Comparison of ENCODE assay signal across 16 cellular contexts in the genomic region with DNA sequence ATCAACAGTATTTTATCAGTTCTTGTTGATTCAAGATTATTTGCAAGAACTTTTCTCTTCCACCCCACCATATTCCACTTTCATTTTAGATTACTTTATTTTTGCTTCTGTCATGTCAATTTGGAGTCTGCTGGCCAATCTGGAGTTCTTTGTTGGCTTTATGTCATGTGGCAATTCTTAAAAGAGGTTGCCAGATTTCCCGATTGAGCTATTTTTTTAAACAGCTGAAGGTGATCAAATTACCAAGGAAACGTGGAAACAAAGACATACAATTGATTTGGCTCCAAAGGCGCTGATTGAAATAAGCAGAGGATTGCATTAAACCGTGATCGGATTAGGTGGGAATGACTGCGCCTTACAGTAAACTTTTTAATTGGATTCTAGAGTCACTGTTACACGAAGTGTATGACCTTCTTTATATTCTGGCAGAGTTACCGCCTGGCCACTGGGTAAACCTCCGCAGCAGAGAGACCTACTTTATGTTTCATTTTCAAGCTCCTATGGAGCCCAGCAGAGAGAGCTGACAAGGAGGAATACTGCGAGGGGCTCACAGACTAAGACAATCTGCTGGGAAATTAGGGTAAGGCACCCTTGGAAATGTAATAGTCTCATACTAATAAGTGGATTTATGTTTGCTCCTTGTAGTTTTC. TPM values are rescaled to one million over a fixed set of nuclear protein-coding genes. Genes with fewer than 3 reads are reported as not detected.
"Had no signal": no experiment of that assay in that cellular context is flagged by ENCODE, and none has a peak within 500 bp of the region (broad histone marks: within the 10 kb centered on the region; RNA-seq: fewer than 3 reads in every experiment).

No MANE protein-coding gene starts in this region.

- H3K27me3 Mint-ChIP-seq: activated naive CD4-positive, alpha-beta T cell treated with anti-CD3 and anti-CD28 coated beads, Interleukin-2, amount 10 ng/mL, durations not matched to agents 7 days and 5 days had no signal

- H3K4me1 Mint-ChIP-seq: activated CD4-positive, alpha-beta T cell treated with anti-CD3 and anti-CD28 coated beads, Interleukin-2, amount 10 ng/mL, durations not matched to agents 7 days and 5 days; activated naive CD4-positive, alpha-beta T cell treated with anti-CD3 and anti-CD28 coated beads, Interleukin-2, amount 10 ng/mL, durations not matched to agents 7 days and 5 days had no signal

- H3K9me3 ChIP-seq: left ventricle myocardium inferior, stomach, thoracic aorta had no signal

- FAIRE-seq: kidney had no signal

- H3K27ac Mint-ChIP-seq: activated CD4-positive, alpha-beta T cell treated with anti-CD3 and anti-CD28 coated beads, Interleukin-2, amount 10 ng/mL, durations not matched to agents 7 days and 5 days; activated naive CD4-positive, alpha-beta T cell treated with anti-CD3 and anti-CD28 coated beads, Interleukin-2, amount 10 ng/mL, durations not matched to agents 7 days and 5 days; activated T-helper 2 cell treated with anti-CD3 and anti-CD28 coated beads, Interferon-gamma antibody, Interleukin-2, Interleukin-4, amounts not matched to agents 10 μg/mL and 5 μg/mL and 100 μg/mL, durations not matched to agents 14 hours and 24 hours and 36 hours had no signal

- DNase-seq: activated CD4-positive, alpha-beta T cell treated with anti-CD3 and anti-CD28 coated beads, Interleukin-2, amount 10 ng/mL, durations not matched to agents 7 days and 5 days; activated CD4-positive, CD25-positive, alpha-beta regulatory T cell; activated naive CD4-positive, alpha-beta T cell treated with anti-CD3 and anti-CD28 coated beads, Interleukin-2, amount 10 ng/mL, durations not matched to agents 7 days and 5 days; central memory CD4-positive, alpha-beta T cell; effector memory CD4-positive, alpha-beta T cell; kidney; left ventricle myocardium inferior; mesendoderm; stomach had no signal

- H2AFZ ChIP-seq: hepatocyte had no signal

- H3K36me3 Mint-ChIP-seq: activated naive CD4-positive, alpha-beta T cell treated with anti-CD3 and anti-CD28 coated beads, Interleukin-2, amount 10 ng/mL, durations not matched to agents 7 days and 5 days had no signal

- H3K27me3 ChIP-seq: hepatocyte, stomach had no signal

- H3K4me3 ChIP-seq: coronary artery, hepatocyte, left ventricle myocardium inferior, thoracic aorta had no signal

- H3K9me3 Mint-ChIP-seq: activated CD4-positive, alpha-beta T cell treated with anti-CD3 and anti-CD28 coated beads, Interleukin-2, amount 10 ng/mL, durations not matched to agents 7 days and 5 days; activated naive CD4-positive, alpha-beta T cell treated with anti-CD3 and anti-CD28 coated beads, Interleukin-2, amount 10 ng/mL, durations not matched to agents 7 days and 5 days; activated T-helper 2 cell treated with anti-CD3 and anti-CD28 coated beads, Interferon-gamma antibody, Interleukin-2, Interleukin-4, amounts not matched to agents 10 μg/mL and 5 μg/mL and 100 μg/mL, durations not matched to agents 14 hours and 24 hours and 36 hours had no signal

- H3K27ac ChIP-seq: coronary artery, hepatocyte, left ventricle myocardium inferior, stomach, thoracic aorta had no signal

- H3K36me3 ChIP-seq: left ventricle myocardium inferior, stomach, thoracic aorta had no signal

- H3K4me1 ChIP-seq: left ventricle myocardium inferior had no signal

- H3K4me3 Mint-ChIP-seq: activated CD4-positive, alpha-beta T cell treated with anti-CD3 and anti-CD28 coated beads, Interleukin-2, amount 10 ng/mL, durations not matched to agents 7 days and 5 days; activated naive CD4-positive, alpha-beta T cell treated with anti-CD3 and anti-CD28 coated beads, Interleukin-2, amount 10 ng/mL, durations not matched to agents 7 days and 5 days had no signal

- H3K4me2 ChIP-seq: hepatocyte had no signal

- H3K79me2 ChIP-seq: hepatocyte had no signal

RNA-seq across cellular contexts. Expression of gene SIM1, which starts 37.9 kb away (rescaled TPM):
- total RNA-seq: activated CD4-positive, alpha-beta T cell treated with anti-CD3 and anti-CD28 coated beads, Interleukin-2, amount 10 ng/mL, durations not matched to agents 7 days and 5 days; activated CD8-positive, alpha-beta memory T cell treated with anti-CD3 and anti-CD28 coated beads for 36 hours; activated T-helper 2 cell treated with anti-CD3 and anti-CD28 coated beads, Interferon-gamma antibody, Interleukin-2, Interleukin-4, amounts not matched to agents 10 μg/mL and 5 μg/mL and 100 μg/mL, durations not matched to agents 14 hours and 24 hours and 36 hours; left ventricle myocardium inferior; thoracic aorta had no signal
- polyA plus RNA-seq: hepatocyte, neural cell, stomach, urinary bladder had no signal
